Comparison of ENCODE assay signal across 22 cellular contexts in the genomic region with DNA sequence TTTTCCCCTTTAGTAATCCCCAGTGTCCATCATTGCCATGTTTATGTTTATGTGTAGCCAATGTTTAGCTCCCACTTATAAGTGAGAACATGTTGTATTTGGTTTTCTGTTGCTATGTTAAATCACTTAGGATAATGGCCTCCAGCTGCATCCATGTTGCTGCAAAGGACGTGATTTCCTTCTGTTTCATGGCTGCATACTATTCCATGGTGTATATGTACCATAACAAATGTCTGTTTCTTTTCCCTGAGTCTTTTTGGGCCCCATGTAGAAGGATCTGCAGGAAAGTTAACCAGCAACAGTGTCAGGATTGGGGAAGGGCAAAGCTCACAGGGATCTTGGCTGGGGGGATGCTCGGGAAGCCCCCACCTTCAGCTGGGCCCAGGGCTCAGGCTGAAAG.
DNase-seq lines count a peak whose midpoint lies in the region; ATAC-seq and TF ChIP-seq lines count a peak whose summit lies in the region.
"Had no signal": no experiment of that assay in that cellular context is flagged by ENCODE, and none has a peak within 500 bp of the region (broad histone marks: within the 10 kb centered on the region; RNA-seq: fewer than 3 reads in every experiment).

No MANE protein-coding gene starts in this region.

- no peak for TF ChIP-seq RAD21 in SK-N-SH (IDR thresholded peaks at IDR 0.05; ENCODE audit: low read length)

- 30% methylated on average over 2 of the region's 2 CpGs for WGBS in SK-N-SH (ENCODE audit: low lambda C conversion rate)

- H3K4me3 Mint-ChIP-seq in endothelial cell (ENCODE audit: unreplicated experiment) (no peak overlapping the region), nephron (no peak overlapping the region)
- no peak overlapping the region for H3K4me3 Mint-ChIP-seq in activated CD8-positive, alpha-beta memory T cell treated with anti-CD3 and anti-CD28 coated beads, Interleukin-2, amount 10 ng/mL, durations not matched to agents 7 days and 5 days
- H3K4me3 Mint-ChIP-seq: B cell; CD4-positive, CD25-positive, alpha-beta regulatory T cell; CD8-positive, alpha-beta T cell; GM23338; H9; HFFc6 had no signal

- CTCF ChIA-PET in SK-N-SH (lab: Yijun Ruan, JAX) = interaction anchor here (1.5 to 1.7 kb wide), 2 partner anchors 63 to 771 kb away, joined by 4 to 5 read pairs; no protein-coding TSS in a partner anchor
- CTCF ChIA-PET in activated CD8-positive, alpha-beta memory T cell treated with anti-CD3 and anti-CD28 coated beads, Interleukin-2, amount 10 ng/mL, durations not matched to agents 7 days and 5 days (lab: Charles Lee) = no interaction called here

- no peak for DNase-seq in SK-N-SH
- DNase-seq in endothelial cell (ENCODE audit: low spot score) = no peak
- no peak for DNase-seq in vagina (ENCODE audit: extremely low spot score in 2 of 2)
- no peak for DNase-seq in activated CD8-positive, alpha-beta memory T cell treated with anti-CD3 and anti-CD28 coated beads, Interleukin-2, amount 10 ng/mL, durations not matched to agents 7 days and 5 days
- no peak for DNase-seq in foreskin keratinocyte
- DNase-seq: Caco-2; CD4-positive, CD25-positive, alpha-beta regulatory T cell; CD8-positive, alpha-beta T cell; DMS79; EL; GDM1; H9; HFFc6 had no signal

- POLR2A ChIA-PET in SK-N-SH (lab: Yijun Ruan, JAX) = no interaction called here

- peaks cover 8% of the 10 kb centered on the region for H3K4me1 Mint-ChIP-seq in endothelial cell (ENCODE audit: unreplicated experiment)
- peaks cover 40% of the 10 kb centered on the region for H3K4me1 Mint-ChIP-seq in nephron
- H3K4me1 Mint-ChIP-seq in activated CD8-positive, alpha-beta memory T cell treated with anti-CD3 and anti-CD28 coated beads, Interleukin-2, amount 10 ng/mL, durations not matched to agents 7 days and 5 days = no peaks in the 10 kb centered on the region
- H3K4me1 Mint-ChIP-seq: CD4-positive, CD25-positive, alpha-beta regulatory T cell had no signal

- H3K4me3 ChIP-seq in SK-N-SH (ENCODE audit: low read depth in 2 of 2, low read length in 1 of 2) (no peak overlapping the region), vagina (no peak overlapping the region)
- H3K4me3 ChIP-seq: BLaER1, GM12878, GM23338 had no signal

- H3K27ac ChIP-seq in SK-N-SH (ENCODE audit: low read depth in 2 of 2, low read length in 1 of 2) (no peak overlapping the region), vagina (no peak overlapping the region), foreskin keratinocyte (no peak overlapping the region)
- H3K27ac ChIP-seq: 22Rv1, BLaER1, C4-2B had no signal

- peaks cover 2% of the 10 kb centered on the region for H3K27me3 Mint-ChIP-seq in endothelial cell (ENCODE audit: unreplicated experiment)
- peaks cover 17% of the 10 kb centered on the region for H3K27me3 Mint-ChIP-seq in nephron (ENCODE audit: low read depth)
- H3K27me3 Mint-ChIP-seq in activated CD8-positive, alpha-beta memory T cell treated with anti-CD3 and anti-CD28 coated beads, Interleukin-2, amount 10 ng/mL, durations not matched to agents 7 days and 5 days = no peaks in the 10 kb centered on the region

- no peaks in the 10 kb centered on the region for H3K9me2 ChIP-seq in SK-N-SH

- H3K36me3 ChIP-seq in SK-N-SH (replicated peaks in 1 of 2; ENCODE audit: control insufficient read depth in 1 of 2, insufficient read depth in 2 of 2, low read length in 1 of 2) = no peaks in the 10 kb centered on the region
- H3K36me3 ChIP-seq in vagina = no peaks in the 10 kb centered on the region
- H3K36me3 ChIP-seq: BLaER1 had no signal

- H3K4me2 ChIP-seq in SK-N-SH = no peak overlapping the region
- H3K4me2 ChIP-seq: BLaER1, GM23338 had no signal

- H3K36me3 Mint-ChIP-seq in endothelial cell (ENCODE audit: low read depth, unreplicated experiment) (no peaks in the 10 kb centered on the region), nephron (ENCODE audit: low read depth) (peaks cover 10% of the 10 kb centered on the region)
- H3K36me3 Mint-ChIP-seq in activated CD8-positive, alpha-beta memory T cell treated with anti-CD3 and anti-CD28 coated beads, Interleukin-2, amount 10 ng/mL, durations not matched to agents 7 days and 5 days = no peaks in the 10 kb centered on the region
- H3K36me3 Mint-ChIP-seq: CD4-positive, CD25-positive, alpha-beta regulatory T cell; CD8-positive, alpha-beta T cell had no signal

- intact Hi-C loops in vagina (cut with DNase I) = loop anchor here (10.0 kb wide), 1 partner anchor 45 kb away; no protein-coding TSS in a partner anchor

- H3K27me3 ChIP-seq in SK-N-SH (ENCODE audit: insufficient read depth) (no peaks in the 10 kb centered on the region; the same call in 1 of the 2 replicates), vagina (no peaks in the 10 kb centered on the region), foreskin keratinocyte (no peaks in the 10 kb centered on the region)
- H3K27me3 ChIP-seq: BLaER1 had no signal

- no peaks in the 10 kb centered on the region for H3K79me2 ChIP-seq in SK-N-SH (ENCODE audit: insufficient read depth)

- H4K20me1 ChIP-seq in SK-N-SH (ENCODE audit: insufficient read depth) = no peaks in the 10 kb centered on the region
- H4K20me1 ChIP-seq: BLaER1 had no signal

- TF ChIP-seq EP300 in SK-N-SH (IDR thresholded peaks at IDR 0.05; ENCODE audit: borderline replicate concordance in 1 of 2, low read depth in 1 of 2, low read length in 1 of 2) = no peak

- no peak overlapping the region for H3K9ac ChIP-seq in SK-N-SH
- H3K9ac ChIP-seq: BLaER1 had no signal

- H3K9me3 Mint-ChIP-seq in endothelial cell (ENCODE audit: unreplicated experiment) (peaks cover 8% of the 10 kb centered on the region), nephron (peaks cover 22% of the 10 kb centered on the region)
- no peaks in the 10 kb centered on the region for H3K9me3 Mint-ChIP-seq in activated CD8-positive, alpha-beta memory T cell treated with anti-CD3 and anti-CD28 coated beads, Interleukin-2, amount 10 ng/mL, durations not matched to agents 7 days and 5 days (ENCODE audit: low read depth)
- H3K9me3 Mint-ChIP-seq: CD8-positive, alpha-beta T cell; HFFc6 had no signal

- H3K27ac Mint-ChIP-seq in endothelial cell (ENCODE audit: unreplicated experiment) (peak overlapping the region; percentile 32), nephron (peak overlapping the region in 2 of 3 experiments; percentile 16 to 84)
- H3K27ac Mint-ChIP-seq in activated CD8-positive, alpha-beta memory T cell treated with anti-CD3 and anti-CD28 coated beads, Interleukin-2, amount 10 ng/mL, durations not matched to agents 7 days and 5 days = no peak overlapping the region
- H3K27ac Mint-ChIP-seq: B cell; CD4-positive, CD25-positive, alpha-beta regulatory T cell; CD8-positive, alpha-beta T cell; GM23338; H9; HFFc6 had no signal

- H3K4me1 ChIP-seq in SK-N-SH (ENCODE audit: control insufficient read depth in 1 of 2, insufficient read depth in 2 of 2, low read depth in 1 of 2, low read length in 1 of 2) (peaks cover 0 to 3% of the 10 kb centered on the region in 2 experiments; a peak in 1 of 4 replicates), vagina (no peaks in the 10 kb centered on the region), foreskin keratinocyte (peaks cover 20% of the 10 kb centered on the region)
- H3K4me1 ChIP-seq: Caco-2 had no signal

- no peak for ATAC-seq in SK-N-SH treated with all-trans-retinoic acid at 6 μM for 48 hours
- ATAC-seq in activated CD8-positive, alpha-beta memory T cell treated with anti-CD3 and anti-CD28 coated beads, Interleukin-2, amount 10 ng/mL, durations not matched to agents 7 days and 5 days = no peak
- ATAC-seq in foreskin keratinocyte = no peak
- ATAC-seq: CD8-positive, alpha-beta T cell; GM12878; GM23338; HCT116 had no signal

- TF ChIP-seq CTCF in SK-N-SH (IDR thresholded peaks at IDR 0.05) = no peak
- no peak for TF ChIP-seq CTCF in endothelial cell (IDR thresholded peaks at IDR 0.05; ENCODE audit: unreplicated experiment)
- no peak for TF ChIP-seq CTCF in nephron (IDR thresholded peaks at IDR 0.05; ENCODE audit: unreplicated experiment in 3 of 3)
- no peak for TF ChIP-seq CTCF in vagina (IDR thresholded peaks at IDR 0.05)
- no peak for TF ChIP-seq CTCF in foreskin keratinocyte (conservative IDR thresholded peaks at IDR 0.05)

- no peaks in the 10 kb centered on the region for H3F3A ChIP-seq in SK-N-SH (replicated peaks; ENCODE audit: insufficient read depth)

- no peak overlapping the region for H2AFZ ChIP-seq in SK-N-SH (ENCODE audit: low read depth)
- H2AFZ ChIP-seq: GM23338 had no signal

- H3K9me3 ChIP-seq in SK-N-SH (no peaks in the 10 kb centered on the region), vagina (no peaks in the 10 kb centered on the region)

- no peak for TF ChIP-seq POLR2A in vagina (IDR thresholded peaks at IDR 0.05)

TF ChIP-seq in SK-N-SH treated with all-trans-retinoic acid at 6 μM for 48 hours, 23 proteins besides CTCF, POLR2A, EP300 and RAD21:
- TF ChIP-seq ZNF8 (CRISPR knock-in tag; IDR thresholded peaks at IDR 0.05) (0 out of 2 replicates have a peak, but pooled peaks have one; percentile 60), TCF4 (CRISPR knock-in tag; IDR thresholded peaks at IDR 0.05; ENCODE audit: borderline replicate concordance) (no peak)

TF ChIP-seq in SK-N-SH, 30 proteins besides CTCF, POLR2A, EP300 and RAD21 (continues in another document):
- TF ChIP-seq NFIC (IDR thresholded peaks at IDR 0.05; ENCODE audit: borderline replicate concordance) (no peak), NRF1 (IDR thresholded peaks at IDR 0.05; ENCODE audit: low read depth, low read length) (no peak), GABPA (IDR thresholded peaks at IDR 0.05; ENCODE audit: low read depth) (no peak), ELF1 (IDR thresholded peaks at IDR 0.05) (no peak), FOSL2 (IDR thresholded peaks at IDR 0.05; ENCODE audit: borderline replicate concordance, low read depth) (no peak), EZH2phosphoT487 (IDR thresholded peaks at IDR 0.05; ENCODE audit: borderline replicate concordance, low read depth) (no peak)
- TF ChIP-seq, protein P1, sequence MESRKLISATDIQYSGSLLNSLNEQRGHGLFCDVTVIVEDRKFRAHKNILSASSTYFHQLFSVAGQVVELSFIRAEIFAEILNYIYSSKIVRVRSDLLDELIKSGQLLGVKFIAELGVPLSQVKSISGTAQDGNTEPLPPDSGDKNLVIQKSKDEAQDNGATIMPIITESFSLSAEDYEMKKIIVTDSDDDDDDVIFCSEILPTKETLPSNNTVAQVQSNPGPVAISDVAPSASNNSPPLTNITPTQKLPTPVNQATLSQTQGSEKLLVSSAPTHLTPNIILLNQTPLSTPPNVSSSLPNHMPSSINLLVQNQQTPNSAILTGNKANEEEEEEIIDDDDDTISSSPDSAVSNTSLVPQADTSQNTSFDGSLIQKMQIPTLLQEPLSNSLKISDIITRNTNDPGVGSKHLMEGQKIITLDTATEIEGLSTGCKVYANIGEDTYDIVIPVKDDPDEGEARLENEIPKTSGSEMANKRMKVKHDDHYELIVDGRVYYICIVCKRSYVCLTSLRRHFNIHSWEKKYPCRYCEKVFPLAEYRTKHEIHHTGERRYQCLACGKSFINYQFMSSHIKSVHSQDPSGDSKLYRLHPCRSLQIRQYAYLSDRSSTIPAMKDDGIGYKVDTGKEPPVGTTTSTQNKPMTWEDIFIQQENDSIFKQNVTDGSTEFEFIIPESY (IDR thresholded peaks at IDR 0.05; ENCODE audit: borderline replicate concordance, low read depth) = no peak
- TF ChIP-seq, protein P2, sequence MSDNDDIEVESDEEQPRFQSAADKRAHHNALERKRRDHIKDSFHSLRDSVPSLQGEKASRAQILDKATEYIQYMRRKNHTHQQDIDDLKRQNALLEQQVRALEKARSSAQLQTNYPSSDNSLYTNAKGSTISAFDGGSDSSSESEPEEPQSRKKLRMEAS (IDR thresholded peaks at IDR 0.05; ENCODE audit: low read depth) = no peak
